ENCODE assay signal across 1 cellular context in the genomic region with DNA sequence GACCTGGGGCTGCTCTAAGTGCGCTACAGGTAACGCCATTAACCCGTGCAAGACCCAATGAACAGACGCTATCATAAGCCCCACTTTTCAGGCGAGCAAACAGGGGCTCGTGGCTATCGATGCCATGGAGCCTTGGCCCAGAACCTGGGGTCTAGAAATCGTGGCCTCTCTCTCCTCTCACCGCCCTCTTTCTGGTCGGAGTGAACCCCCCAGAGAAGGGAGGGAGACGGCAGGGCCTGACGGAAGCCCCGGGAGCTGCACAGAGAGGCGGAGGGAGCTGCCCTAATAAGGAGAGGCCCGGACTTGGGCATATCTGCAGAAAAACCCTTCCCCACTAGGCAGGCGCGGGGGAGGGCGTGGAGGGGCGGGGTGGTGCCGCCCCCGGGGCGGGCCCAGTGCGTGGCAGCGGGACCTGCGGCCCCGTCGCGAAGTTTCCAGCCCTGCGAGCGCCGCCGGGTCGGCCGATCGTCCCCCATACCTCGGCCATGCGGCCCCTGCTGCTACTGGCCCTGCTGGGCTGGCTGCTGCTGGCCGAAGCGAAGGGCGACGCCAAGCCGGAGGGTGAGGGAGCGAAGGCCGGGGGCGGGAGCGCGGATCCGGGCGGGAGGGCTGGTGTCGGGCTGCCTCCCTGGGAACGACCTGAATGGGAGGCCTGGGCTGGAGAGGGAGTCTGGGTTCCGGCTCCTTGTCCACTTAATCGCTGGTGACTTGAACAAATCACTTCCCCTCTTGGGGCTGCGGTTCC.
TF ChIP-seq lines count a peak whose summit lies in the region.

Gene PLOD1, plus strand, starts transcription at position 423 of the 745 bp plus-strand sequence. Its CDS starts 63 bp downstream, at position 486.

TF ChIP-seq in SK-N-SH treated with all-trans-retinoic acid at 6 μM for 48 hours, 23 proteins besides CTCF, POLR2A, EP300 and RAD21 (continued from another document):
- TF ChIP-seq, protein P1, sequence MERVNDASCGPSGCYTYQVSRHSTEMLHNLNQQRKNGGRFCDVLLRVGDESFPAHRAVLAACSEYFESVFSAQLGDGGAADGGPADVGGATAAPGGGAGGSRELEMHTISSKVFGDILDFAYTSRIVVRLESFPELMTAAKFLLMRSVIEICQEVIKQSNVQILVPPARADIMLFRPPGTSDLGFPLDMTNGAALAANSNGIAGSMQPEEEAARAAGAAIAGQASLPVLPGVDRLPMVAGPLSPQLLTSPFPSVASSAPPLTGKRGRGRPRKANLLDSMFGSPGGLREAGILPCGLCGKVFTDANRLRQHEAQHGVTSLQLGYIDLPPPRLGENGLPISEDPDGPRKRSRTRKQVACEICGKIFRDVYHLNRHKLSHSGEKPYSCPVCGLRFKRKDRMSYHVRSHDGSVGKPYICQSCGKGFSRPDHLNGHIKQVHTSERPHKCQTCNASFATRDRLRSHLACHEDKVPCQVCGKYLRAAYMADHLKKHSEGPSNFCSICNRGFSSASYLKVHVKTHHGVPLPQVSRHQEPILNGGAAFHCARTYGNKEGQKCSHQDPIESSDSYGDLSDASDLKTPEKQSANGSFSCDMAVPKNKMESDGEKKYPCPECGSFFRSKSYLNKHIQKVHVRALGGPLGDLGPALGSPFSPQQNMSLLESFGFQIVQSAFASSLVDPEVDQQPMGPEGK (CRISPR knock-in tag; IDR thresholded peaks at IDR 0.05; ENCODE audit: borderline replicate concordance): no peak
- TF ChIP-seq TOX (CRISPR knock-in tag; IDR thresholded peaks at IDR 0.05; ENCODE audit: borderline replicate concordance): no peak
